In the genomic region with DNA sequence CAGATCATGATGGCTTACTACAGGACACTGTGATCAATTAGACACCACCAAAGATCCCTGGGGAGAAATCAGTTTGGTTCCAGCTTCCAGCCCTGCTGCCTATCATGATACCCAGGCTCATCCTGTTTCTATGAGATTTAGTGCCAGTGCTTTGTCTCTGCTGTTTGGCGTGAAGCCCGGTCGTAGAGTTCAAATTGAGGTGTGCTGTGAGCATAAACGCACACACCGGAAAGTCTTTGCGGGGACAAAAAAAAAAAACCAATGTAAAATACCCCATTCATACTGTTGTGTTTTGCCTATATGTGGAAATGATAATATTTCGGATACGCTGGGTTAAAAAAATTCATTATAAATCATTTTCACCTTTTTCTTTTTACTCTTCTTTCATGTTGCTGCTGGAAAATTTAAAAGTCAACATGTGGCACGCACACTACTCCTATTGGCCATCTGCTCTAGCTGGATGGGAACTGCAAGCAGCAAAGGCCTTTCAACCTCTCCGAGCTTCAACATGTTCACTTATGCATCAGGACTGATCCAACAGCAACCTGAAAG, we compare ENCODE assay signal across 8 cellular contexts. TPM values are rescaled to one million over a fixed set of nuclear protein-coding genes. Genes with fewer than 3 reads are reported as not detected.
DNase-seq lines count a peak whose midpoint lies in the region; ATAC-seq and TF ChIP-seq lines count a peak whose summit lies in the region.

No MANE protein-coding gene starts in this region.

- intact Hi-C loops in esophagus squamous epithelium (cut with DNase I): no loop called here

- TF ChIP-seq POLR2A in esophagus squamous epithelium (IDR thresholded peaks at IDR 0.05): no peak

- DNase-seq in activated T-cell treated with anti-CD3 and anti-CD28 coated beads, Interleukin-2, amount 50 U/mL, for 4 hours: no peak
- DNase-seq in activated T-cell treated with anti-CD3 and anti-CD28 coated beads, Interleukin-2, amount 50 U/mL, for 48 hours: no peak
- no peak for DNase-seq in SJSA1 (ENCODE audit: low read depth in 1 of 2, low spot score in 2 of 2)
- no peak for DNase-seq in esophagus squamous epithelium (lab: John Stamatoyannopoulos, UW)
- DNase-seq in retinal pigment epithelial cell (ENCODE audit: low read depth): no peak
- no peak for DNase-seq in stimulated activated CD4-positive, alpha-beta T cell treated with anti-CD3 and anti-CD28 coated beads, Interleukin-1b, Interleukin-23, amount 100 ng/mL, for 48 hours

- H3K4me3 ChIP-seq in SJSA1 (peak overlapping the region; percentile 63), esophagus squamous epithelium (peak overlapping the region; percentile 68 to 74 (median 70)), retinal pigment epithelial cell (ENCODE audit: low read length) (peak overlapping the region; percentile 54)

- H3K36me3 ChIP-seq in SJSA1 (peaks cover 28% of the 10 kb centered on the region), esophagus squamous epithelium (peaks cover 0 to 22% (median 0%) of the 10 kb centered on the region in 3 donors)

- H3K36me3 Mint-ChIP-seq in activated T-cell treated with anti-CD3 and anti-CD28 coated beads, Interleukin-2, amount 50 U/mL, for 4 hours (ENCODE audit: insufficient read depth): peaks cover 12% of the 10 kb centered on the region

- H3K4me1 Mint-ChIP-seq in activated T-cell treated with anti-CD3 and anti-CD28 coated beads, Interleukin-2, amount 50 U/mL, for 4 hours (ENCODE audit: low read depth): peaks cover 33% of the 10 kb centered on the region

- H3K9me3 Mint-ChIP-seq in activated T-cell treated with anti-CD3 and anti-CD28 coated beads, Interleukin-2, amount 50 U/mL, for 4 hours: no peaks in the 10 kb centered on the region

- no peak for TF ChIP-seq CTCF in esophagus squamous epithelium (IDR thresholded peaks at IDR 0.05)
- TF ChIP-seq CTCF in retinal pigment epithelial cell (conservative IDR thresholded peaks at IDR 0.05; ENCODE audit: low read depth, low read length): no peak

- no peaks in the 10 kb centered on the region for H3K27me3 ChIP-seq in SJSA1 (replicated peaks)
- no peaks in the 10 kb centered on the region for H3K27me3 ChIP-seq in esophagus squamous epithelium

- H3K27me3 Mint-ChIP-seq in activated T-cell treated with anti-CD3 and anti-CD28 coated beads, Interleukin-2, amount 50 U/mL, for 4 hours (ENCODE audit: low read depth): no peaks in the 10 kb centered on the region

- H3K4me3 Mint-ChIP-seq in activated T-cell treated with anti-CD3 and anti-CD28 coated beads, Interleukin-2, amount 50 U/mL, for 4 hours: peak overlapping the region; percentile 89

- no peak for ATAC-seq in activated T-cell treated with anti-CD3 and anti-CD28 coated beads, Interleukin-2, amount 50 U/mL, for 4 hours
- no peak for ATAC-seq in GM19035 (IDR thresholded peaks at IDR 0.05; ENCODE audit: unreplicated experiment)
- no peak for ATAC-seq in GM18520 (IDR thresholded peaks at IDR 0.05; ENCODE audit: unreplicated experiment)

- peak overlapping the region; percentile 40 for H3K27ac ChIP-seq in SJSA1
- H3K27ac ChIP-seq in esophagus squamous epithelium: peak overlapping the region; percentile 74 to 88 (median 79)

- H3K4me1 ChIP-seq in SJSA1 (replicated peaks) (peaks cover 4% of the 10 kb centered on the region; the same call in 1 of the 2 replicates), esophagus squamous epithelium (peaks cover 0 to 27% (median 0%) of the 10 kb centered on the region in 3 donors)

- WGBS in esophagus squamous epithelium, 2 donors: 3 to 51% methylated on average over 7 to 10 of the region's 10 CpGs

- H3K9me3 ChIP-seq in SJSA1 (replicated peaks) (no peaks in the 10 kb centered on the region), esophagus squamous epithelium (no peaks in the 10 kb centered on the region)

RNA-seq across cellular contexts. Expression of a gene that starts 0.6 kb away (rescaled TPM):
- total RNA-seq in activated T-cell treated with anti-CD3 and anti-CD28 coated beads, Interleukin-2, amount 50 U/mL, for 4 hours: 100 to 1,000 TPM; 269 to 289 (median 286) TPM
- 48.1 and 54.9 TPM in 2 replicates for total RNA-seq in SJSA1 (2014; rRNA removed; shearing (Covaris generic))
- 10 to 100 TPM; 41.5 to 86.2 (median 49.5) TPM for total RNA-seq in esophagus squamous epithelium

RNA-seq across cellular contexts. Expression of a gene that starts 11.2 kb away (rescaled TPM):
- total RNA-seq in activated T-cell treated with anti-CD3 and anti-CD28 coated beads, Interleukin-2, amount 50 U/mL, for 4 hours: 1 to 10 TPM; 1.5 to 2.5 (median 2.0) TPM
- 0.95 and 0.97 TPM in 2 replicates for total RNA-seq in SJSA1 (2014; rRNA removed; shearing (Covaris generic))
- total RNA-seq in esophagus squamous epithelium: 1 to 10 TPM in 3 of 4 donors, under 1 TPM in 1; 0.61 to 4.4 (median 1.8) TPM

RNA-seq across cellular contexts. Expression of a gene that starts 43.2 kb away (rescaled TPM):
- 1 to 10 TPM; 8.0 to 8.8 (median 8.0) TPM for total RNA-seq in activated T-cell treated with anti-CD3 and anti-CD28 coated beads, Interleukin-2, amount 50 U/mL, for 4 hours
- 26.5 and 40.1 TPM in 2 replicates for total RNA-seq in SJSA1 (2014; rRNA removed; shearing (Covaris generic))
- total RNA-seq in esophagus squamous epithelium: 10 to 100 TPM in 2 of 4 donors, 1 to 10 TPM in 2; 3.7 to 21.2 (median 13.2) TPM
